1 cellular context compared by ENCODE assay signal in the genomic region with DNA sequence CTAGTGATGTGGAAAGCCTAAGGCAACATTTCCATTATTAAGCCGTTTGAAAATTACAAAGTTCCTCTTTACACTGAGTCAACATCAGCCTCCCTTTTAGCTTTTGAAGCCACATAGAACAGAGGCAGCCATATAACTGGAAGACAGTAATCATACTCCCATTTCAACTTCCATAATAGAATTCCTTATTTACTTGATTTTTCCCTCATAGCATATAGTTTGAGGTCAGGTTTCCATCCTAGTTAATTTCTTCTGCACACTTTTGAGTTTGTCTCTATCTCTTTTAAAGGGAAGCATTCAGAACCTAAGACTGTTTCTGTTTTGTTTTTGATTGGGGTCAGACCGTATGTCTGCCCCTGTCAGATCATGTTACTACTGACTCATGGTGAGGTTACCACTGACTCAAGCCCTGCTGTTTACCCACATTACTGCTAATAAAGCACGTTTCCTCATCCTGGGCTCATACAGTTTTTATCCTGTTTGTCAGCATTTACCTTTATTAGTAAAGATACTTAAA.
A peak's percentile ranks its signal among the peaks of the same experiment; 100 is the strongest.
TF ChIP-seq lines count a peak whose summit lies in the region.

No MANE protein-coding gene starts in this region.

TF ChIP-seq in HepG2, 621 proteins besides CTCF, POLR2A, EP300 and RAD21 (continued from another document and continues in another):
- TF ChIP-seq, protein P1, sequence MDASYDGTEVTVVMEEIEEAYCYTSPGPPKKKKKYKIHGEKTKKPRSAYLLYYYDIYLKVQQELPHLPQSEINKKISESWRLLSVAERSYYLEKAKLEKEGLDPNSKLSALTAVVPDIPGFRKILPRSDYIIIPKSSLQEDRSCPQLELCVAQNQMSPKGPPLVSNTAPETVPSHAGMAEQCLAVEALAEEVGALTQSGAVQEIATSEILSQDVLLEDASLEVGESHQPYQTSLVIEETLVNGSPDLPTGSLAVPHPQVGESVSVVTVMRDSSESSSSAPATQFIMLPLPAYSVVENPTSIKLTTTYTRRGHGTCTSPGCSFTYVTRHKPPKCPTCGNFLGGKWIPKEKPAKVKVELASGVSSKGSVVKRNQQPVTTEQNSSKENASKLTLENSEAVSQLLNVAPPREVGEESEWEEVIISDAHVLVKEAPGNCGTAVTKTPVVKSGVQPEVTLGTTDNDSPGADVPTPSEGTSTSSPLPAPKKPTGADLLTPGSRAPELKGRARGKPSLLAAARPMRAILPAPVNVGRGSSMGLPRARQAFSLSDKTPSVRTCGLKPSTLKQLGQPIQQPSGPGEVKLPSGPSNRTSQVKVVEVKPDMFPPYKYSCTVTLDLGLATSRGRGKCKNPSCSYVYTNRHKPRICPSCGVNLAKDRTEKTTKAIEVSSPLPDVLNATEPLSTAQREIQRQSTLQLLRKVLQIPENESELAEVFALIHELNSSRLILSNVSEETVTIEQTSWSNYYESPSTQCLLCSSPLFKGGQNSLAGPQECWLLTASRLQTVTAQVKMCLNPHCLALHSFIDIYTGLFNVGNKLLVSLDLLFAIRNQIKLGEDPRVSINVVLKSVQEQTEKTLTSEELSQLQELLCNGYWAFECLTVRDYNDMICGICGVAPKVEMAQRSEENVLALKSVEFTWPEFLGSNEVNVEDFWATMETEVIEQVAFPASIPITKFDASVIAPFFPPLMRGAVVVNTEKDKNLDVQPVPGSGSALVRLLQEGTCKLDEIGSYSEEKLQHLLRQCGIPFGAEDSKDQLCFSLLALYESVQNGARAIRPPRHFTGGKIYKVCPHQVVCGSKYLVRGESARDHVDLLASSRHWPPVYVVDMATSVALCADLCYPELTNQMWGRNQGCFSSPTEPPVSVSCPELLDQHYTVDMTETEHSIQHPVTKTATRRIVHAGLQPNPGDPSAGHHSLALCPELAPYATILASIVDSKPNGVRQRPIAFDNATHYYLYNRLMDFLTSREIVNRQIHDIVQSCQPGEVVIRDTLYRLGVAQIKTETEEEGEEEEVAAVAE (CRISPR knock-in tag; IDR thresholded peaks at IDR 0.05; ENCODE audit: borderline replicate concordance) = 0 out of 2 replicates have a peak, but pooled peaks have one; percentile 32
- peak; percentile 53; the same call in 1 of the 2 replicates for TF ChIP-seq MIER3 (CRISPR knock-in tag; IDR thresholded peaks at IDR 0.05; ENCODE audit: borderline replicate concordance)
- peak; percentile 26 for TF ChIP-seq ISL2 (CRISPR knock-in tag; IDR thresholded peaks at IDR 0.05)
- no peak for TF ChIP-seq KAT7 (CRISPR knock-in tag; IDR thresholded peaks at IDR 0.05; ENCODE audit: borderline replicate concordance)
- TF ChIP-seq, protein P2, sequence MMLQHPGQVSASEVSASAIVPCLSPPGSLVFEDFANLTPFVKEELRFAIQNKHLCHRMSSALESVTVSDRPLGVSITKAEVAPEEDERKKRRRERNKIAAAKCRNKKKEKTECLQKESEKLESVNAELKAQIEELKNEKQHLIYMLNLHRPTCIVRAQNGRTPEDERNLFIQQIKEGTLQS (CRISPR knock-in tag; IDR thresholded peaks at IDR 0.05) = peak; percentile 63; the same call in 1 of the 2 replicates
- TF ChIP-seq ETV6 (CRISPR knock-in tag; conservative IDR thresholded peaks at IDR 0.05) = no peak
- TF ChIP-seq ARID2 (CRISPR knock-in tag; IDR thresholded peaks at IDR 0.05; ENCODE audit: borderline replicate concordance) = peak; percentile 72; the same call in 1 of the 2 replicates
- TF ChIP-seq NR2F1 (CRISPR knock-in tag; IDR thresholded peaks at IDR 0.05) = peak; percentile 29 to 64; a peak in 1 of 4 replicates
- peak; percentile 67; the same call in 1 of the 2 replicates for TF ChIP-seq NFIC (IDR thresholded peaks at IDR 0.05; ENCODE audit: low read length)
- TF ChIP-seq SKI (IDR thresholded peaks at IDR 0.05; ENCODE audit: partially characterized antibody) = no peak
- no peak for TF ChIP-seq PHF8 (CRISPR knock-in tag; IDR thresholded peaks at IDR 0.05)
- TF ChIP-seq PHF5A (CRISPR knock-in tag; IDR thresholded peaks at IDR 0.05; ENCODE audit: low read depth, unreplicated experiment) = peak; percentile 59
- TF ChIP-seq, protein P3, sequence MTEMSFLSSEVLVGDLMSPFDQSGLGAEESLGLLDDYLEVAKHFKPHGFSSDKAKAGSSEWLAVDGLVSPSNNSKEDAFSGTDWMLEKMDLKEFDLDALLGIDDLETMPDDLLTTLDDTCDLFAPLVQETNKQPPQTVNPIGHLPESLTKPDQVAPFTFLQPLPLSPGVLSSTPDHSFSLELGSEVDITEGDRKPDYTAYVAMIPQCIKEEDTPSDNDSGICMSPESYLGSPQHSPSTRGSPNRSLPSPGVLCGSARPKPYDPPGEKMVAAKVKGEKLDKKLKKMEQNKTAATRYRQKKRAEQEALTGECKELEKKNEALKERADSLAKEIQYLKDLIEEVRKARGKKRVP (CRISPR knock-in tag; IDR thresholded peaks at IDR 0.05) = peak in 1 of 2 experiments; percentile 19; a peak in 1 of 4 replicates
- 0 out of 2 replicates have a peak, but pooled peaks have one; percentile 27 for TF ChIP-seq ZNF441 (CRISPR knock-in tag; IDR thresholded peaks at IDR 0.05; ENCODE audit: borderline replicate concordance)
- peak; percentile 17; the same call in 1 of the 2 replicates for TF ChIP-seq ZSCAN9 (CRISPR knock-in tag; IDR thresholded peaks at IDR 0.05; ENCODE audit: borderline replicate concordance)
- TF ChIP-seq PHF21A (CRISPR knock-in tag; IDR thresholded peaks at IDR 0.05) = 0 out of 2 replicates have a peak, but pooled peaks have one; percentile 52
- no peak; the same call in 1 of the 2 replicates for TF ChIP-seq HOXA3 (CRISPR knock-in tag; IDR thresholded peaks at IDR 0.05)
- TF ChIP-seq ZNF746 (CRISPR knock-in tag; IDR thresholded peaks at IDR 0.05) = no peak
- TF ChIP-seq MIER2 (CRISPR knock-in tag; IDR thresholded peaks at IDR 0.05) = no peak
- TF ChIP-seq HDAC2 (CRISPR knock-in tag; IDR thresholded peaks at IDR 0.05) = peak; percentile 21; the same call in 1 of the 2 replicates
- peak; percentile 84 for TF ChIP-seq ELF3 (CRISPR knock-in tag; IDR thresholded peaks at IDR 0.05)
- TF ChIP-seq, protein P4, sequence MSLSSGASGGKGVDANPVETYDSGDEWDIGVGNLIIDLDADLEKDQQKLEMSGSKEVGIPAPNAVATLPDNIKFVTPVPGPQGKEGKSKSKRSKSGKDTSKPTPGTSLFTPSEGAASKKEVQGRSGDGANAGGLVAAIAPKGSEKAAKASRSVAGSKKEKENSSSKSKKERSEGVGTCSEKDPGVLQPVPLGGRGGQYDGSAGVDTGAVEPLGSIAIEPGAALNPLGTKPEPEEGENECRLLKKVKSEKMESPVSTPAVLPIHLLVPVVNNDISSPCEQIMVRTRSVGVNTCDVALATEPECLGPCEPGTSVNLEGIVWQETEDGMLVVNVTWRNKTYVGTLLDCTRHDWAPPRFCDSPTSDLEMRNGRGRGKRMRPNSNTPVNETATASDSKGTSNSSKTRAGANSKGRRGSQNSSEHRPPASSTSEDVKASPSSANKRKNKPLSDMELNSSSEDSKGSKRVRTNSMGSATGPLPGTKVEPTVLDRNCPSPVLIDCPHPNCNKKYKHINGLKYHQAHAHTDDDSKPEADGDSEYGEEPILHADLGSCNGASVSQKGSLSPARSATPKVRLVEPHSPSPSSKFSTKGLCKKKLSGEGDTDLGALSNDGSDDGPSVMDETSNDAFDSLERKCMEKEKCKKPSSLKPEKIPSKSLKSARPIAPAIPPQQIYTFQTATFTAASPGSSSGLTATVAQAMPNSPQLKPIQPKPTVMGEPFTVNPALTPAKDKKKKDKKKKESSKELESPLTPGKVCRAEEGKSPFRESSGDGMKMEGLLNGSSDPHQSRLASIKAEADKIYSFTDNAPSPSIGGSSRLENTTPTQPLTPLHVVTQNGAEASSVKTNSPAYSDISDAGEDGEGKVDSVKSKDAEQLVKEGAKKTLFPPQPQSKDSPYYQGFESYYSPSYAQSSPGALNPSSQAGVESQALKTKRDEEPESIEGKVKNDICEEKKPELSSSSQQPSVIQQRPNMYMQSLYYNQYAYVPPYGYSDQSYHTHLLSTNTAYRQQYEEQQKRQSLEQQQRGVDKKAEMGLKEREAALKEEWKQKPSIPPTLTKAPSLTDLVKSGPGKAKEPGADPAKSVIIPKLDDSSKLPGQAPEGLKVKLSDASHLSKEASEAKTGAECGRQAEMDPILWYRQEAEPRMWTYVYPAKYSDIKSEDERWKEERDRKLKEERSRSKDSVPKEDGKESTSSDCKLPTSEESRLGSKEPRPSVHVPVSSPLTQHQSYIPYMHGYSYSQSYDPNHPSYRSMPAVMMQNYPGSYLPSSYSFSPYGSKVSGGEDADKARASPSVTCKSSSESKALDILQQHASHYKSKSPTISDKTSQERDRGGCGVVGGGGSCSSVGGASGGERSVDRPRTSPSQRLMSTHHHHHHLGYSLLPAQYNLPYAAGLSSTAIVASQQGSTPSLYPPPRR (CRISPR knock-in tag; IDR thresholded peaks at IDR 0.05; ENCODE audit: borderline replicate concordance) = peak; percentile 30; the same call in 1 of the 2 replicates
- TF ChIP-seq, protein P5, sequence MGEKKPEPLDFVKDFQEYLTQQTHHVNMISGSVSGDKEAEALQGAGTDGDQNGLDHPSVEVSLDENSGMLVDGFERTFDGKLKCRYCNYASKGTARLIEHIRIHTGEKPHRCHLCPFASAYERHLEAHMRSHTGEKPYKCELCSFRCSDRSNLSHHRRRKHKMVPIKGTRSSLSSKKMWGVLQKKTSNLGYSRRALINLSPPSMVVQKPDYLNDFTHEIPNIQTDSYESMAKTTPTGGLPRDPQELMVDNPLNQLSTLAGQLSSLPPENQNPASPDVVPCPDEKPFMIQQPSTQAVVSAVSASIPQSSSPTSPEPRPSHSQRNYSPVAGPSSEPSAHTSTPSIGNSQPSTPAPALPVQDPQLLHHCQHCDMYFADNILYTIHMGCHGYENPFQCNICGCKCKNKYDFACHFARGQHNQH (CRISPR knock-in tag; IDR thresholded peaks at IDR 0.05) = 0 out of 2 replicates have a peak, but pooled peaks have one; percentile 34
- TF ChIP-seq JDP2 (CRISPR knock-in tag; IDR thresholded peaks at IDR 0.05; ENCODE audit: borderline replicate concordance) = no peak
- TF ChIP-seq SMAD3 (CRISPR knock-in tag; IDR thresholded peaks at IDR 0.05) = peak; percentile 50; the same call in 1 of the 2 replicates
- no peak for TF ChIP-seq SP5 (CRISPR knock-in tag; IDR thresholded peaks at IDR 0.05; ENCODE audit: borderline replicate concordance, low read depth)
- peak; percentile 25; the same call in 1 of the 2 replicates for TF ChIP-seq JUND (CRISPR knock-in tag; IDR thresholded peaks at IDR 0.05)
- TF ChIP-seq, protein P6, sequence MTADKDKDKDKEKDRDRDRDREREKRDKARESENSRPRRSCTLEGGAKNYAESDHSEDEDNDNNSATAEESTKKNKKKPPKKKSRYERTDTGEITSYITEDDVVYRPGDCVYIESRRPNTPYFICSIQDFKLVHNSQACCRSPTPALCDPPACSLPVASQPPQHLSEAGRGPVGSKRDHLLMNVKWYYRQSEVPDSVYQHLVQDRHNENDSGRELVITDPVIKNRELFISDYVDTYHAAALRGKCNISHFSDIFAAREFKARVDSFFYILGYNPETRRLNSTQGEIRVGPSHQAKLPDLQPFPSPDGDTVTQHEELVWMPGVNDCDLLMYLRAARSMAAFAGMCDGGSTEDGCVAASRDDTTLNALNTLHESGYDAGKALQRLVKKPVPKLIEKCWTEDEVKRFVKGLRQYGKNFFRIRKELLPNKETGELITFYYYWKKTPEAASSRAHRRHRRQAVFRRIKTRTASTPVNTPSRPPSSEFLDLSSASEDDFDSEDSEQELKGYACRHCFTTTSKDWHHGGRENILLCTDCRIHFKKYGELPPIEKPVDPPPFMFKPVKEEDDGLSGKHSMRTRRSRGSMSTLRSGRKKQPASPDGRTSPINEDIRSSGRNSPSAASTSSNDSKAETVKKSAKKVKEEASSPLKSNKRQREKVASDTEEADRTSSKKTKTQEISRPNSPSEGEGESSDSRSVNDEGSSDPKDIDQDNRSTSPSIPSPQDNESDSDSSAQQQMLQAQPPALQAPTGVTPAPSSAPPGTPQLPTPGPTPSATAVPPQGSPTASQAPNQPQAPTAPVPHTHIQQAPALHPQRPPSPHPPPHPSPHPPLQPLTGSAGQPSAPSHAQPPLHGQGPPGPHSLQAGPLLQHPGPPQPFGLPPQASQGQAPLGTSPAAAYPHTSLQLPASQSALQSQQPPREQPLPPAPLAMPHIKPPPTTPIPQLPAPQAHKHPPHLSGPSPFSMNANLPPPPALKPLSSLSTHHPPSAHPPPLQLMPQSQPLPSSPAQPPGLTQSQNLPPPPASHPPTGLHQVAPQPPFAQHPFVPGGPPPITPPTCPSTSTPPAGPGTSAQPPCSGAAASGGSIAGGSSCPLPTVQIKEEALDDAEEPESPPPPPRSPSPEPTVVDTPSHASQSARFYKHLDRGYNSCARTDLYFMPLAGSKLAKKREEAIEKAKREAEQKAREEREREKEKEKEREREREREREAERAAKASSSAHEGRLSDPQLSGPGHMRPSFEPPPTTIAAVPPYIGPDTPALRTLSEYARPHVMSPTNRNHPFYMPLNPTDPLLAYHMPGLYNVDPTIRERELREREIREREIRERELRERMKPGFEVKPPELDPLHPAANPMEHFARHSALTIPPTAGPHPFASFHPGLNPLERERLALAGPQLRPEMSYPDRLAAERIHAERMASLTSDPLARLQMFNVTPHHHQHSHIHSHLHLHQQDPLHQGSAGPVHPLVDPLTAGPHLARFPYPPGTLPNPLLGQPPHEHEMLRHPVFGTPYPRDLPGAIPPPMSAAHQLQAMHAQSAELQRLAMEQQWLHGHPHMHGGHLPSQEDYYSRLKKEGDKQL (CRISPR knock-in tag; IDR thresholded peaks at IDR 0.05; ENCODE audit: low read depth) = peak; percentile 29; the same call in 1 of the 2 replicates
- TF ChIP-seq SNRNP70 (IDR thresholded peaks at IDR 0.05; ENCODE audit: low read depth, low read length) = no peak
- TF ChIP-seq ZNF24 (IDR thresholded peaks at IDR 0.05) = no peak
- peak; percentile 33; the same call in 1 of the 2 replicates for TF ChIP-seq KAT8 (CRISPR knock-in tag; IDR thresholded peaks at IDR 0.05)
- peak; percentile 19; the same call in 1 of the 2 replicates for TF ChIP-seq RBFOX2 (IDR thresholded peaks at IDR 0.05; ENCODE audit: low read depth, low read length)
- peak; percentile 73; the same call in 1 of the 2 replicates for TF ChIP-seq RXRB (CRISPR knock-in tag; IDR thresholded peaks at IDR 0.05; ENCODE audit: borderline replicate concordance)
- 0 out of 2 replicates have a peak, but pooled peaks have one; percentile 24 for TF ChIP-seq TARDBP (CRISPR knock-in tag; IDR thresholded peaks at IDR 0.05)
- TF ChIP-seq EED (CRISPR knock-in tag; IDR thresholded peaks at IDR 0.05) = no peak
- TF ChIP-seq ZNF274 (CRISPR knock-in tag; IDR thresholded peaks at IDR 0.05) = no peak
- no peak for TF ChIP-seq FOXP1 (IDR thresholded peaks at IDR 0.05)
- TF ChIP-seq FOXP1 (CRISPR knock-in tag; IDR thresholded peaks at IDR 0.05) = peak; percentile 60
- peak; percentile 63; the same call in 1 of the 2 replicates for TF ChIP-seq SNAPC2 (CRISPR knock-in tag; IDR thresholded peaks at IDR 0.05)
- TF ChIP-seq EHMT2 (IDR thresholded peaks at IDR 0.05; ENCODE audit: borderline replicate concordance, low read depth, low read length) = peak; percentile 43; the same call in 1 of the 2 replicates
- TF ChIP-seq, protein P7, sequence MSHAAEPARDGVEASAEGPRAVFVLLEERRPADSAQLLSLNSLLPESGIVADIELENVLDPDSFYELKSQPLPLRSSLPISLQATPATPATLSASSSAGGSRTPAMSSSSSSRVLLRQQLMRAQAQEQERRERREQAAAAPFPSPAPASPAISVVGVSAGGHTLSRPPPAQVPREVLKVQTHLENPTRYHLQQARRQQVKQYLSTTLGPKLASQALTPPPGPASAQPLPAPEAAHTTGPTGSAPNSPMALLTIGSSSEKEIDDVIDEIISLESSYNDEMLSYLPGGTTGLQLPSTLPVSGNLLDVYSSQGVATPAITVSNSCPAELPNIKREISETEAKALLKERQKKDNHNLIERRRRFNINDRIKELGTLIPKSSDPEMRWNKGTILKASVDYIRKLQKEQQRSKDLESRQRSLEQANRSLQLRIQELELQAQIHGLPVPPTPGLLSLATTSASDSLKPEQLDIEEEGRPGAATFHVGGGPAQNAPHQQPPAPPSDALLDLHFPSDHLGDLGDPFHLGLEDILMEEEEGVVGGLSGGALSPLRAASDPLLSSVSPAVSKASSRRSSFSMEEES (CRISPR knock-in tag; IDR thresholded peaks at IDR 0.05) = peak; percentile 59; the same call in 1 of the 2 replicates
- TF ChIP-seq ZNF792 (CRISPR knock-in tag; IDR thresholded peaks at IDR 0.05) = no peak; the same call in 1 of the 2 replicates
